ENCODE assay signal across 18 cellular contexts in genomic region chr3:105885261-105885660, GRCh38.
"Had no signal": no experiment of that assay in that cellular context is flagged by ENCODE, and none has a peak within 500 bp of the region (broad histone marks: within the 10 kb centered on the region; RNA-seq: fewer than 3 reads in every experiment).

No MANE protein-coding gene starts in this region.

- H3K27ac ChIP-seq: coronary artery, hepatocyte, left ventricle myocardium inferior, parathyroid adenoma, thyroid gland, uterus had no signal

- H3K9ac ChIP-seq: parathyroid adenoma had no signal

- H2AFZ ChIP-seq: hepatocyte, parathyroid adenoma had no signal

- H3K4me3 ChIP-seq: coronary artery, hepatocyte, left ventricle myocardium inferior, thyroid gland, uterus had no signal

- H3K79me2 ChIP-seq: hepatocyte, parathyroid adenoma had no signal

- H3K4me1 ChIP-seq: parathyroid adenoma, uterus had no signal

- H3K9me3 ChIP-seq: left ventricle myocardium inferior, thyroid gland, uterus had no signal

- H3K36me3 ChIP-seq: left ventricle myocardium inferior, thyroid gland, uterus had no signal

- ATAC-seq: activated CD8-positive, alpha-beta T cell treated with anti-CD3 and anti-CD28 coated beads for 36 hours; naive thymus-derived CD8-positive, alpha-beta T cell; stimulated activated memory B cell treated with anti-CD40 and anti-IgM and Interleukin-4, amounts not matched to agents 10 μg/mL and 1 μg/mL and 100 μg/mL, for 72 hours had no signal

- H3K27me3 ChIP-seq: hepatocyte, thyroid gland, uterus had no signal

- DNase-seq: activated B cell treated with CpG ODN at 0.5 μM for 24 hours; activated CD4-positive, alpha-beta T cell treated with anti-CD3 and anti-CD28 coated beads for 48 hours; activated CD8-positive, alpha-beta T cell treated with anti-CD3 and anti-CD28 coated beads for 36 hours; activated effector memory CD4-positive, alpha-beta T cell treated with anti-CD3 and anti-CD28 coated beads, Interleukin-2, amount 50 U/mL, for 16 hours; activated T-cell treated with anti-CD3 and anti-CD28 coated beads, Interleukin-2, amount 50 U/mL, for 48 hours; central memory CD4-positive, alpha-beta T cell; effector memory CD4-positive, alpha-beta T cell; islet precursor cell; left ventricle myocardium inferior; mesenchymal stem cell; naive thymus-derived CD8-positive, alpha-beta T cell; stimulated activated CD4-positive, alpha-beta T cell treated with anti-CD3 and anti-CD28 coated beads, Interleukin-2, amount 100 ng/mL, for 48 hours; thyroid gland; uterus had no signal

- H3K4me2 ChIP-seq: hepatocyte had no signal
